In the genomic region with DNA sequence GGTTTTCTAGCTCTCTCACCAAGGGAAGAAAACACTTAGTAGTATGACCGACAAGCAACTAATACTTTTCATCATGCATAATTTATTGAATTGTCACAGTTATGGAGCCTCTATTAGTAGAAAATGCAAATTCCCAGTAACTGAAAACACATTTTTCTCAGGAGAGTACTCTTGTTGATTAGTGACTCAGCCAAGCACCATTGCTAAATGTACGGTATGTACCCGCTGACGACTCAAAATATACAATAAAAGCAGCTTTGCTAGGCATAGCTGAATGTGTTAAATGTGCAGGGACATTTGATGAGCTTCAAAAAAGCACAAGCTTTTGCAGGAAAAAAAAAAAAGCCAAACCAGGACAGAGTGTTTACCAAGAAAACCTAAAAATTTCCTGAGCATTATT, we compare ENCODE assay signal across 15 cellular contexts.
"Had no signal": no experiment of that assay in that cellular context is flagged by ENCODE, and none has a peak within 500 bp of the region (broad histone marks: within the 10 kb centered on the region; RNA-seq: fewer than 3 reads in every experiment).

No MANE protein-coding gene starts in this region.

- H3K4me1 ChIP-seq: body of pancreas, esophagus muscularis mucosa, neural progenitor cell had no signal

- H3K27me3 ChIP-seq: body of pancreas, esophagus muscularis mucosa, neural progenitor cell had no signal

- DNase-seq: activated CD4-positive, alpha-beta T cell treated with anti-CD3 and anti-CD28 coated beads, Interleukin-2, amount 10 ng/mL, durations not matched to agents 7 days and 5 days; activated CD4-positive, CD25-positive, alpha-beta regulatory T cell; activated CD8-positive, alpha-beta memory T cell treated with anti-CD3 and anti-CD28 coated beads for 24 hours; activated naive CD4-positive, alpha-beta T cell treated with Interleukin-2 at 50 U/mL for 16 hours; activated naive CD8-positive, alpha-beta T cell treated with anti-CD3 and anti-CD28 coated beads, Interleukin-2, amount 50 U/mL, for 24 hours; body of pancreas; hypothalamus; midbrain; right cardiac atrium; stimulated activated CD4-positive, alpha-beta T cell treated with anti-CD3 and anti-CD28 coated beads, Interleukin-2, amount 100 ng/mL, for 24 hours; stimulated activated naive CD4-positive, alpha-beta T cell; substantia nigra had no signal

- H2AFZ ChIP-seq: neural progenitor cell had no signal

- H3K27ac ChIP-seq: body of pancreas, esophagus muscularis mucosa, neural progenitor cell had no signal

- H3K4me3 ChIP-seq: body of pancreas, esophagus muscularis mucosa, lung, neural progenitor cell had no signal

- H3K9ac ChIP-seq: neural progenitor cell had no signal

- H3K4me2 ChIP-seq: neural progenitor cell had no signal

- H3K36me3 ChIP-seq: esophagus muscularis mucosa, neural progenitor cell had no signal

- H3K9me3 ChIP-seq: body of pancreas, esophagus muscularis mucosa had no signal
